Comparison of ENCODE assay signal across 8 cellular contexts in genomic region chr4:119212251-119212963, GRCh38. TPM values are rescaled to one million over a fixed set of nuclear protein-coding genes. Genes with fewer than 3 reads are reported as not detected.
DNase-seq lines count a peak whose midpoint lies in the region; ATAC-seq lines count a peak whose summit lies in the region.

Gene USP53, plus strand, starts transcription at chr4:119212713. Its CDS starts 27,047 bp downstream, at chr4:119239760.

- H3K9me3 Mint-ChIP-seq in activated CD4-positive, alpha-beta memory T cell treated with anti-CD3 and anti-CD28 coated beads for 36 hours = no peaks in the 10 kb centered on the region

- H3K27ac Mint-ChIP-seq in activated CD4-positive, alpha-beta memory T cell treated with anti-CD3 and anti-CD28 coated beads for 36 hours = peak within 1 kb of the TSS; percentile 96

- H3K27me3 Mint-ChIP-seq in activated CD4-positive, alpha-beta memory T cell treated with anti-CD3 and anti-CD28 coated beads for 36 hours = no peaks in the 10 kb centered on the region

- ATAC-seq in GM19397 (IDR thresholded peaks at IDR 0.05; ENCODE audit: unreplicated experiment) (peak; percentile 94), HG03565 (IDR thresholded peaks at IDR 0.05; ENCODE audit: unreplicated experiment) (peak; percentile 84), left lobe of liver (peak; percentile 94)

- POLR2A ChIA-PET in activated CD4-positive, alpha-beta memory T cell treated with anti-CD3 and anti-CD28 coated beads for 36 hours (lab: Charles Lee) = interaction anchor here (0.8 to 2.4 kb wide), 6 partner anchors 16 to 172 kb away, joined by 3 to 23 read pairs (median 4); a partner anchor contains a TSS

- peak; percentile 66 to 99 (median 88) for DNase-seq in C1 segment of cervical spinal cord (lab: John Stamatoyannopoulos, UW)
- peak; percentile 98 for DNase-seq in NCI-H82 (lab: John Stamatoyannopoulos, UW)
- DNase-seq in activated CD4-positive, alpha-beta memory T cell treated with anti-CD3 and anti-CD28 coated beads for 36 hours = peak; percentile 99
- peak; percentile 99 for DNase-seq in dermis blood vessel endothelial cell
- DNase-seq in left lobe of liver (ENCODE audit: low spot score) = peak; percentile 99
- DNase-seq in stimulated activated CD4-positive, alpha-beta T cell treated with anti-CD3 and anti-CD28 coated beads, Interleukin-2, amount 100 ng/mL, for 24 hours = peak; percentile 98 to 99

- intact Hi-C loops in activated CD4-positive, alpha-beta memory T cell treated with anti-CD3 and anti-CD28 coated beads for 36 hours (cut with micrococcal nuclease) = loop anchor here (1.0 to 10.0 kb wide), 6 partner anchors 74 to 938 kb away; partner anchors contain the start of genes MAD2L1 and PDE5A

- CTCF ChIA-PET in activated CD4-positive, alpha-beta memory T cell treated with anti-CD3 and anti-CD28 coated beads for 36 hours (lab: Charles Lee) = interaction anchor here (1.0 to 2.1 kb wide), 2 partner anchors 25 to 170 kb away, joined by 4 to 14 read pairs; no protein-coding TSS in a partner anchor

- H3K4me1 Mint-ChIP-seq in activated CD4-positive, alpha-beta memory T cell treated with anti-CD3 and anti-CD28 coated beads for 36 hours (ENCODE audit: low read depth) = peaks cover 39% of the 10 kb centered on the region

- peak within 1 kb of the TSS; percentile 88 for H3K4me3 Mint-ChIP-seq in activated CD4-positive, alpha-beta memory T cell treated with anti-CD3 and anti-CD28 coated beads for 36 hours

- H3K36me3 Mint-ChIP-seq in activated CD4-positive, alpha-beta memory T cell treated with anti-CD3 and anti-CD28 coated beads for 36 hours = peaks cover under 1% of the 10 kb centered on the region

RNA-seq across cellular contexts. Expression of gene USP53, which starts in this region (rescaled TPM):
- 10 to 100 TPM in 1 of 2 experiments, 1 to 10 TPM in 1; 9.5 to 10.5 TPM for total RNA-seq in activated CD4-positive, alpha-beta memory T cell treated with anti-CD3 and anti-CD28 coated beads for 36 hours
- total RNA-seq in dermis blood vessel endothelial cell = 23.8 and 39.2 TPM in 2 replicates
- total RNA-seq in left lobe of liver = 5.6 TPM

Comparison
In these comparisons a context has a peak if more than half of its experiments do, and no peak if none do; other contexts are left out.
1. Peak in every context shown above with its lines: DNase-seq and ATAC-seq.